Comparison of ENCODE assay signal across 8 cellular contexts in the genomic region with DNA sequence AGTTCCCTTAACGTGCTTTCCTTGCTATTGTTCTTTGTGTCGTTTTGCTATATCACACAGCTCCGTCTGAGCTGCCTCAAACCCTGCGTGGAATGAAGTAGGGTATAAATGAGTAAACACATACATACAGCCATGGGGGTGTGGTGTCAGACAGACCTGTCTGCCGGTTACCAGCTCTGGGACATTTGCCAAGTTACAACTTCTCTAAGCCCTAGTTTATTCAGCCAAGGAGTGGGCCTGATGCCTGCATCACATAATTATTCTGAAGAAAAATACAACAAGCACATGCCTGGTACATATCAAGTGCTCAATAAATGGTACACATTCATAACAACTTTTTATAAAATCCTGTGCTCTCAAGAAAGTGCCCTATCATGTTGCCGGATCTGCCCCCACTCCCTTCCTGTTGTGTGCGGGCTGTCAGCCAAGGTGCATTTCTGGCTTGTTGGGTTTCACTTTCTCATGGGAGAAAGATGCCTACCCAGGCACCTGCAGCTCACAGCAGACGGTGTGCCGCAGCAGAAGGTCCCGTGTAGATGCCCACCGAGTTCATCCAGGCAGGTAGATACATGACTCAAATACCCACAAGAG. TPM values are rescaled to one million over a fixed set of nuclear protein-coding genes. Genes with fewer than 3 reads are reported as not detected.
DNase-seq lines count a peak whose midpoint lies in the region; ATAC-seq and TF ChIP-seq lines count a peak whose summit lies in the region.

No MANE protein-coding gene starts in this region.

- peaks cover 6% of the 10 kb centered on the region for H3K4me1 Mint-ChIP-seq in chondrocyte (ENCODE audit: low read depth)

- H3K27me3 ChIP-seq in aorta (ENCODE audit: control insufficient read depth in 1 of 2, insufficient read depth in 2 of 2, low read length in 1 of 2), result no peaks in the 10 kb centered on the region

- DNase-seq in COR-L47 (lab: John Stamatoyannopoulos, UW) (peak; percentile 88), M059J (ENCODE audit: low read depth) (peak; percentile 45), chondrocyte (ENCODE audit: low spot score) (peak; percentile 35), aorta (no peak)
- DNase-seq in stimulated activated CD4-positive, alpha-beta T cell treated with anti-CD3 and anti-CD28 coated beads, Interleukin-2, amount 100 ng/mL, for 48 hours, result peak; percentile 39 to 41

- H3K36me3 ChIP-seq in aorta (ENCODE audit: control insufficient read depth in 1 of 2, insufficient read depth in 2 of 2, low read length in 1 of 2), result no peaks in the 10 kb centered on the region

- H3K4me1 ChIP-seq in aorta (ENCODE audit: control insufficient read depth in 1 of 2, insufficient read depth in 2 of 2, low read length in 2 of 2), result peaks cover 0 to 2% of the 10 kb centered on the region in 2 donors

- H3K27ac Mint-ChIP-seq in chondrocyte (ENCODE audit: unreplicated experiment), result no peak overlapping the region

- intact Hi-C loops in aorta (cut with DNase I), result no loop called here

- peaks cover 2% of the 10 kb centered on the region for H3K36me3 Mint-ChIP-seq in chondrocyte (ENCODE audit: low read depth)

- H3K27ac ChIP-seq in aorta (ENCODE audit: low read depth in 1 of 2, low read length in 2 of 2), result no peak overlapping the region

- 61 to 67% methylated on average over 11 of the region's 11 CpGs for WGBS in aorta, 2 donors

- no peak overlapping the region for H3K4me3 ChIP-seq in aorta (ENCODE audit: low read length in 2 of 2)

- peak; percentile 76 for ATAC-seq in GM21423 (IDR thresholded peaks at IDR 0.05; ENCODE audit: unreplicated experiment)
- peak; percentile 86 to 90 for ATAC-seq in activated CD4-positive, CD25-positive, alpha-beta regulatory T cell treated with anti-CD3 and anti-CD28 coated beads, Interleukin-2, amount 50 U/mL, for 24 hours
- ATAC-seq in aorta (ENCODE audit: low FRiP score), result no peak
- ATAC-seq in HG03280 (IDR thresholded peaks at IDR 0.05; ENCODE audit: unreplicated experiment), result no peak

- TF ChIP-seq CTCF in chondrocyte (IDR thresholded peaks at IDR 0.05), result no peak

- H3K27me3 Mint-ChIP-seq in chondrocyte (ENCODE audit: low read depth), result peaks cover 4% of the 10 kb centered on the region

- no peaks in the 10 kb centered on the region for H3K9me3 ChIP-seq in aorta (ENCODE audit: control insufficient read depth, low read length)

- no peak overlapping the region for H3K4me3 Mint-ChIP-seq in chondrocyte (ENCODE audit: unreplicated experiment)

- no peaks in the 10 kb centered on the region for H3K9me3 Mint-ChIP-seq in chondrocyte (ENCODE audit: low read depth)

RNA-seq across cellular contexts. Expression of a gene that starts 30.5 kb away (rescaled TPM):
- 0.25 TPM in 1 of 2 replicates, not detected in the other for total RNA-seq in M059J (2014; rRNA removed; shearing (Covaris generic))
- 0.07 TPM in 1 of 3 replicates, not detected in the others for total RNA-seq in chondrocyte
- 1 to 10 TPM in 1 of 2 donors, under 1 TPM in 1; 0.29 to 1.1 TPM for total RNA-seq in aorta
- 1 to 10 TPM in 1 of 2 donors, not detected in 1; 7.5 TPM for polyA plus RNA-seq in aorta

Comparison
In these comparisons a context has a peak if more than half of its experiments do, and no peak if none do; other contexts are left out.
1. DNase-seq: peak in COR-L47 (single experiment), M059J (single experiment), chondrocyte (single experiment) and stimulated activated CD4-positive, alpha-beta T cell treated with anti-CD3 and anti-CD28 coated beads, Interleukin-2, amount 100 ng/mL, for 48 hours (2 of 2); none in aorta (0 of 2).
2. ATAC-seq: peak in GM21423 (single experiment) and activated CD4-positive, CD25-positive, alpha-beta regulatory T cell treated with anti-CD3 and anti-CD28 coated beads, Interleukin-2, amount 50 U/mL, for 24 hours (2 of 2); none in aorta (single experiment) and HG03280 (single experiment).